1 cellular context compared by ENCODE assay signal in the genomic region with DNA sequence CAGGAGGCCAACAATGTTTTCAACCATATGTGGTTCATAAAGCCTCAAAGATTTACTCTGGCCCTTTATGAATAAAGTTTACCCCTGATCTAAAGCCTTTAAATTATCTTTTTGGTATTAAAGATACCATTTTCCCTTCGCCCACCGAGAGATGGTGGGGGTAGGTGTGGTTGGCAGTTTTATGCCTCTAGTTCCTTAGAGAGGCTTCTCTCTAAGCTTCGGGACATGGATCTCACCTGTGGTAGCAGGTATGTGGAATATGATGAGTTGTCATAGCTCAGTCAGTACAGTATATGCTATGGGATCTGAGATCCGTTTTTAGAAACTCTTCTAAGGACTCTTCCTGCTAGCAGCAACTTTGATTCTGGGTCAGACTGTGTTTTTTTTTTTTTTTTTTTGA.
TF ChIP-seq lines count a peak whose summit lies in the region.

No MANE protein-coding gene starts in this region.

TF ChIP-seq in WTC11, 78 proteins besides CTCF, POLR2A, EP300 and RAD21 (continued from another document):
- TF ChIP-seq, protein P1, sequence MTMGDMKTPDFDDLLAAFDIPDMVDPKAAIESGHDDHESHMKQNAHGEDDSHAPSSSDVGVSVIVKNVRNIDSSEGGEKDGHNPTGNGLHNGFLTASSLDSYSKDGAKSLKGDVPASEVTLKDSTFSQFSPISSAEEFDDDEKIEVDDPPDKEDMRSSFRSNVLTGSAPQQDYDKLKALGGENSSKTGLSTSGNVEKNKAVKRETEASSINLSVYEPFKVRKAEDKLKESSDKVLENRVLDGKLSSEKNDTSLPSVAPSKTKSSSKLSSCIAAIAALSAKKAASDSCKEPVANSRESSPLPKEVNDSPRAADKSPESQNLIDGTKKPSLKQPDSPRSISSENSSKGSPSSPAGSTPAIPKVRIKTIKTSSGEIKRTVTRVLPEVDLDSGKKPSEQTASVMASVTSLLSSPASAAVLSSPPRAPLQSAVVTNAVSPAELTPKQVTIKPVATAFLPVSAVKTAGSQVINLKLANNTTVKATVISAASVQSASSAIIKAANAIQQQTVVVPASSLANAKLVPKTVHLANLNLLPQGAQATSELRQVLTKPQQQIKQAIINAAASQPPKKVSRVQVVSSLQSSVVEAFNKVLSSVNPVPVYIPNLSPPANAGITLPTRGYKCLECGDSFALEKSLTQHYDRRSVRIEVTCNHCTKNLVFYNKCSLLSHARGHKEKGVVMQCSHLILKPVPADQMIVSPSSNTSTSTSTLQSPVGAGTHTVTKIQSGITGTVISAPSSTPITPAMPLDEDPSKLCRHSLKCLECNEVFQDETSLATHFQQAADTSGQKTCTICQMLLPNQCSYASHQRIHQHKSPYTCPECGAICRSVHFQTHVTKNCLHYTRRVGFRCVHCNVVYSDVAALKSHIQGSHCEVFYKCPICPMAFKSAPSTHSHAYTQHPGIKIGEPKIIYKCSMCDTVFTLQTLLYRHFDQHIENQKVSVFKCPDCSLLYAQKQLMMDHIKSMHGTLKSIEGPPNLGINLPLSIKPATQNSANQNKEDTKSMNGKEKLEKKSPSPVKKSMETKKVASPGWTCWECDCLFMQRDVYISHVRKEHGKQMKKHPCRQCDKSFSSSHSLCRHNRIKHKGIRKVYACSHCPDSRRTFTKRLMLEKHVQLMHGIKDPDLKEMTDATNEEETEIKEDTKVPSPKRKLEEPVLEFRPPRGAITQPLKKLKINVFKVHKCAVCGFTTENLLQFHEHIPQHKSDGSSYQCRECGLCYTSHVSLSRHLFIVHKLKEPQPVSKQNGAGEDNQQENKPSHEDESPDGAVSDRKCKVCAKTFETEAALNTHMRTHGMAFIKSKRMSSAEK (CRISPR knock-in tag; IDR thresholded peaks at IDR 0.05; ENCODE audit: borderline replicate concordance) = no peak
- TF ChIP-seq TP53 (CRISPR knock-in tag; IDR thresholded peaks at IDR 0.05) = no peak
TF ChIP-seq in WTC11: peak in this region for 0.
